Comparison of ENCODE assay signal across 12 cellular contexts in genomic region chr9:108184941-108185340, GRCh38.
A peak's percentile ranks its signal among the peaks of the same experiment; 100 is the strongest.
DNase-seq lines count a peak whose midpoint lies in the region; ATAC-seq and TF ChIP-seq lines count a peak whose summit lies in the region.
"Had no signal": no experiment of that assay in that cellular context is flagged by ENCODE, and none has a peak within 500 bp of the region (broad histone marks: within the 10 kb centered on the region; RNA-seq: fewer than 3 reads in every experiment).

No MANE protein-coding gene starts in this region.

- H3K4me1 ChIP-seq in ascending aorta = no peaks in the 10 kb centered on the region

- DNase-seq in HT-29 (ENCODE audit: low spot score) (peak; percentile 82), ascending aorta (ENCODE audit: low spot score in 2 of 2) (peak; percentile 11 to 66), iPS-NIHi7 (ENCODE audit: extremely low spot score) (peak; percentile 27), hepatic stellate cell (ENCODE audit: low spot score) (no peak), NCI-H69 (lab: John Stamatoyannopoulos, UW) (no peak), coronary artery (ENCODE audit: low spot score) (no peak)
- no peak for DNase-seq in stimulated activated effector memory CD8-positive, alpha-beta T cell treated with anti-CD3 and anti-CD28 coated beads, Interleukin-12 subunit alpha, Interleukin-12 subunit beta, amount 100 ng/mL, for 72 hours (ENCODE audit: low spot score in 2 of 2)
- DNase-seq: activated CD8-positive, alpha-beta T cell treated with anti-CD3 and anti-CD28 coated beads, Interleukin-2, amount 10 ng/mL, durations not matched to agents 7 days and 5 days; NCI-H345 had no signal

- H3K27ac ChIP-seq in ascending aorta (peak overlapping the region in 1 of 2 donors; percentile 15), coronary artery (no peak overlapping the region)

- no peaks in the 10 kb centered on the region for H3K4me1 Mint-ChIP-seq in stimulated activated effector memory CD8-positive, alpha-beta T cell treated with anti-CD3 and anti-CD28 coated beads, Interleukin-12 subunit alpha, Interleukin-12 subunit beta, amount 100 ng/mL, for 72 hours
- H3K4me1 Mint-ChIP-seq: mesothelial cell of epicardium had no signal

- no peak overlapping the region for H3K27ac Mint-ChIP-seq in stimulated activated effector memory CD8-positive, alpha-beta T cell treated with anti-CD3 and anti-CD28 coated beads, Interleukin-12 subunit alpha, Interleukin-12 subunit beta, amount 100 ng/mL, for 72 hours
- H3K27ac Mint-ChIP-seq: activated CD8-positive, alpha-beta T cell treated with anti-CD3 and anti-CD28 coated beads, Interleukin-2, amount 10 ng/mL, durations not matched to agents 7 days and 5 days; mesothelial cell of epicardium had no signal

- TF ChIP-seq CTCF in ascending aorta (IDR thresholded peaks at IDR 0.05) (no peak), coronary artery (IDR thresholded peaks at IDR 0.05) (no peak)

- no peaks in the 10 kb centered on the region for H3K9me3 ChIP-seq in ascending aorta

- H3K36me3 ChIP-seq in ascending aorta = no peaks in the 10 kb centered on the region

- ATAC-seq in stimulated activated effector memory CD8-positive, alpha-beta T cell treated with anti-CD3 and anti-CD28 coated beads, Interleukin-12 subunit alpha, Interleukin-12 subunit beta, amount 100 ng/mL, for 72 hours = peak; percentile 22
- ATAC-seq in GM18909 (IDR thresholded peaks at IDR 0.05; ENCODE audit: poor library complexity, unreplicated experiment) = no peak
- ATAC-seq: activated CD8-positive, alpha-beta T cell treated with anti-CD3 and anti-CD28 coated beads, Interleukin-2, amount 10 ng/mL, durations not matched to agents 7 days and 5 days had no signal

- H3K36me3 Mint-ChIP-seq in stimulated activated effector memory CD8-positive, alpha-beta T cell treated with anti-CD3 and anti-CD28 coated beads, Interleukin-12 subunit alpha, Interleukin-12 subunit beta, amount 100 ng/mL, for 72 hours = no peaks in the 10 kb centered on the region
- H3K36me3 Mint-ChIP-seq: mesothelial cell of epicardium had no signal

- no peaks in the 10 kb centered on the region for H3K27me3 ChIP-seq in ascending aorta

- intact Hi-C loops in ascending aorta (cut with DNase I) = no loop called here

- H3K4me3 Mint-ChIP-seq in stimulated activated effector memory CD8-positive, alpha-beta T cell treated with anti-CD3 and anti-CD28 coated beads, Interleukin-12 subunit alpha, Interleukin-12 subunit beta, amount 100 ng/mL, for 72 hours = no peak overlapping the region
- H3K4me3 Mint-ChIP-seq: activated CD8-positive, alpha-beta T cell treated with anti-CD3 and anti-CD28 coated beads, Interleukin-2, amount 10 ng/mL, durations not matched to agents 7 days and 5 days; mesothelial cell of epicardium had no signal

- no peak overlapping the region for H3K4me3 ChIP-seq in ascending aorta
- H3K4me3 ChIP-seq in coronary artery = no peak overlapping the region
- H3K4me3 ChIP-seq: skin epidermis had no signal

- H3K9me3 Mint-ChIP-seq in stimulated activated effector memory CD8-positive, alpha-beta T cell treated with anti-CD3 and anti-CD28 coated beads, Interleukin-12 subunit alpha, Interleukin-12 subunit beta, amount 100 ng/mL, for 72 hours = peaks cover 19% of the 10 kb centered on the region
- H3K9me3 Mint-ChIP-seq: mesothelial cell of epicardium had no signal

Comparison
In these comparisons a context has a peak if more than half of its experiments do, and no peak if none do; other contexts are left out.
1. DNase-seq: peak in HT-29 (single experiment), ascending aorta (2 of 2) and iPS-NIHi7 (single experiment); none in stimulated activated effector memory CD8-positive, alpha-beta T cell treated with anti-CD3 and anti-CD28 coated beads, Interleukin-12 subunit alpha, Interleukin-12 subunit beta, amount 100 ng/mL, for 72 hours (0 of 2), hepatic stellate cell (single experiment), NCI-H69 (single experiment) and coronary artery (single experiment).